In the genomic region with DNA sequence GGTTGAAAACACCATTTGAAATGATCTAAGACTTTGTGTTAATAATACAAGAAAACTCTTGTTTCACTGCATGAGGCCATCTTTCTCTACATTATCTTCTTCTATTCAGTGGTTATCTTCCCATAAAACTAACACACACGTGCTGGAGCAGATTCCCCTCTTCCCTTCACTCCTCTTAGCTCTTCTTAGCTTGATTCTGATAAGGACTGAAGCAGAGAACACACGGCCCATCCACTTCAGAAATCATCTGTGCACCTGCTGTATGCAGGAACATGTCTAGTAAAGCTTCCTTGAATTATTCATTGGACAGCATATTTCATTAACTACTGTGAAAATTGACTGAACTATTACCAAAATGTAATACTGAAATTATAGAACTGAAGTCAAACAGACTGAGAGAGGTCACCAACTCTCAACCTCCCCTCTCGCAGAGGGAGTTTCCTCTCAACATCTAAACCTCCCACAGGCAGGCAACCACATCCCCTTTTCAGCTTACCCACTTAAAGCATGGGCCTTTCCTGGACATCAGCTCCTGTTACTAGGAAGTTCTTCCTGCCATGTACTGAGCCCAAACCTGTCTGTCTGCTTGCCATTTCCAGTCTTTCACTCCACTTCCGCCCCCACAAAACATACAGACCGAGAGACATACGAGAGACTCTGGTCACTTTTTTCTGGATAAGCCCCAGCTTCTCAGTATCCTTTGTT, we compare ENCODE assay signal across 10 cellular contexts.
DNase-seq lines count a peak whose midpoint lies in the region; ATAC-seq lines count a peak whose summit lies in the region.
"Had no signal": no experiment of that assay in that cellular context is flagged by ENCODE, and none has a peak within 500 bp of the region (broad histone marks: within the 10 kb centered on the region; RNA-seq: fewer than 3 reads in every experiment).

No MANE protein-coding gene starts in this region.

- H3K27ac ChIP-seq in GM23248, result no peak overlapping the region
- H3K27ac ChIP-seq: upper lobe of left lung had no signal

- H3K9me2 ChIP-seq in GM23248 (ENCODE audit: insufficient read depth), result no peaks in the 10 kb centered on the region

- H3K36me3 ChIP-seq in GM23248 (ENCODE audit: low read depth), result no peaks in the 10 kb centered on the region
- H3K36me3 ChIP-seq: upper lobe of left lung had no signal

- no peaks in the 10 kb centered on the region for H4K20me1 ChIP-seq in GM23248 (ENCODE audit: insufficient read depth)

- no peak overlapping the region for H3K9ac ChIP-seq in GM23248

- DNase-seq in stimulated activated CD4-positive, alpha-beta T cell treated with anti-CD3 and anti-CD28 coated beads, Interleukin-12 subunit alpha, Interleukin-12 subunit beta, amount 100 ng/mL, for 4 hours, result peak; percentile 11
- no peak for DNase-seq in stimulated activated CD4-positive, alpha-beta T cell treated with anti-CD3 and anti-CD28 coated beads, Interleukin-4, amount 100 ng/mL, for 1 hour
- peak; percentile 11 to 21 for DNase-seq in activated CD4-positive, alpha-beta T cell treated with anti-CD3 and anti-CD28 coated beads, Interleukin-2, amount 50 U/mL, for 4 hours
- DNase-seq in stimulated activated CD8-positive, alpha-beta memory T cell treated with anti-CD3 and anti-CD28 coated beads, Interleukin-12 subunit alpha, Interleukin-12 subunit beta, amount 100 ng/mL, for 1 hour (ENCODE audit: low read depth), result peak; percentile 7
- DNase-seq in ACHN (no peak), GM23248 (no peak), DMS153 (lab: John Stamatoyannopoulos, UW) (no peak)
- DNase-seq: activated B cell treated with CpG ODN at 0.5 μM for 24 hours, upper lobe of left lung had no signal

- H3F3A ChIP-seq in GM23248 (ENCODE audit: insufficient read depth), result no peaks in the 10 kb centered on the region

- no peaks in the 10 kb centered on the region for H3K27me3 ChIP-seq in GM23248 (replicated peaks; ENCODE audit: insufficient read depth)
- H3K27me3 ChIP-seq: upper lobe of left lung had no signal

- WGBS in GM23248 (ENCODE audit: low coverage in 1 of 2, low lambda C conversion rate in 2 of 2, missing lambda C conversion rate in 2 of 2), 2 experiments, result 78 to 83% methylated on average over 6 of the region's 6 CpGs

- H3K9me3 ChIP-seq in GM23248 (ENCODE audit: low read depth), result no peaks in the 10 kb centered on the region
- H3K9me3 ChIP-seq: upper lobe of left lung had no signal

- H3K4me2 ChIP-seq in GM23248 (ENCODE audit: unreplicated experiment), result no peak overlapping the region

- H2AFZ ChIP-seq in GM23248, result no peak overlapping the region

- peak; percentile 94 for ATAC-seq in HG03175 (IDR thresholded peaks at IDR 0.05; ENCODE audit: unreplicated experiment)

- in situ Hi-C loops in ACHN (cut with HindIII; ENCODE audit: low pct_ligation_motif_present, low pct_unique_long_range_greater_than_20kb, low sequenced_read_pairs), result no loop called here
- in situ Hi-C loops in GM23248 (cut with MboI), result no loop called here

- no peaks in the 10 kb centered on the region for H3K4me1 ChIP-seq in GM23248 (ENCODE audit: insufficient read depth)
- H3K4me1 ChIP-seq: upper lobe of left lung had no signal

- no peaks in the 10 kb centered on the region for H3K79me2 ChIP-seq in GM23248 (ENCODE audit: insufficient read depth)

- H3K4me3 ChIP-seq in GM23248, result no peak overlapping the region
- H3K4me3 ChIP-seq: upper lobe of left lung had no signal

Comparison
In these comparisons a context has a peak if more than half of its experiments do, and no peak if none do; other contexts are left out.
1. DNase-seq: peak in stimulated activated CD4-positive, alpha-beta T cell treated with anti-CD3 and anti-CD28 coated beads, Interleukin-12 subunit alpha, Interleukin-12 subunit beta, amount 100 ng/mL, for 4 hours (single experiment), activated CD4-positive, alpha-beta T cell treated with anti-CD3 and anti-CD28 coated beads, Interleukin-2, amount 50 U/mL, for 4 hours (2 of 2) and stimulated activated CD8-positive, alpha-beta memory T cell treated with anti-CD3 and anti-CD28 coated beads, Interleukin-12 subunit alpha, Interleukin-12 subunit beta, amount 100 ng/mL, for 1 hour (single experiment); none in stimulated activated CD4-positive, alpha-beta T cell treated with anti-CD3 and anti-CD28 coated beads, Interleukin-4, amount 100 ng/mL, for 1 hour (single experiment), ACHN (single experiment), GM23248 (single experiment) and DMS153 (single experiment).